In the genomic region with DNA sequence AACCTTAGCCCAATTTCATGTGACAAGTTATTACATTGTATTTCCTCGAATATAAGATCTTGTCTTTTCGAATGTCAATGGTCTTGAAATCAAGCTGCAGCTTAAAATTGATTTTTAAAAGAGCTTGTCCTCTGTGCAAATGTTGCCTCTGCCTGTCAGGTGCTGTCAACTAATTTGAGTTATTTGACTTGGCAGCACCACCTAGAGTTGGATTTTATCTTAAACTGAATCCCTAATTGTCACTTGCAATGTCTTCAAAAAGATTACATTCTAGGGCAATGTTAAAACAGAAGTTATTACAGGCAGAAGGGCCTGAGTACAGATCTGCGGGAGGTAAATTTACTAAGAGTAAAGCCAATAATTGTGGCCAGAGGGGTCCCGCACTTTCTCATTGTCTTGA, we compare ENCODE assay signal across 22 cellular contexts. TPM values are rescaled to one million over a fixed set of nuclear protein-coding genes. Genes with fewer than 3 reads are reported as not detected.
"Had no signal": no experiment of that assay in that cellular context is flagged by ENCODE, and none has a peak within 500 bp of the region (broad histone marks: within the 10 kb centered on the region; RNA-seq: fewer than 3 reads in every experiment).

No MANE protein-coding gene starts in this region.

- H3K36me3 ChIP-seq: breast epithelium, esophagus squamous epithelium, gastrocnemius medialis, prostate gland, upper lobe of left lung had no signal

- H3K27ac ChIP-seq: breast epithelium, dorsolateral prefrontal cortex, esophagus squamous epithelium, gastrocnemius medialis, prostate gland, testis, upper lobe of left lung had no signal

- DNase-seq: activated CD4-positive, alpha-beta memory T cell treated with anti-CD3 and anti-CD28 coated beads for 36 hours; activated CD4-positive, alpha-beta T cell treated with anti-CD3 and anti-CD28 coated beads for 48 hours; activated naive CD4-positive, alpha-beta T cell treated with anti-CD3 and anti-CD28 coated beads for 36 hours; activated naive CD8-positive, alpha-beta T cell treated with anti-CD3 and anti-CD28 coated beads, Interleukin-2, amount 10 ng/mL, durations not matched to agents 7 days and 5 days; activated T-cell treated with anti-CD3 and anti-CD28 coated beads, Interleukin-2, amount 50 U/mL, for 48 hours; amniotic stem cell; dorsolateral prefrontal cortex; esophagus squamous epithelium; gastrocnemius medialis; left ventricle myocardium superior; mammary epithelial cell; naive thymus-derived CD8-positive, alpha-beta T cell; stimulated activated CD4-positive, alpha-beta T cell treated with anti-CD3 and anti-CD28 coated beads, Interleukin-2, amount 100 ng/mL, for 48 hours; stimulated activated CD8-positive, alpha-beta memory T cell treated with anti-CD3 and anti-CD28 coated beads, Interleukin-4, amount 100 ng/mL, for 48 hours; stimulated activated naive B cell treated with anti-CD40 and anti-IgM and Interleukin-4, amounts not matched to agents 10 μg/mL and 1 μg/mL and 100 μg/mL, for 72 hours; testis; upper lobe of left lung had no signal

- H3K27me3 ChIP-seq: gastrocnemius medialis, testis, upper lobe of left lung had no signal

- ATAC-seq: gastrocnemius medialis; left ventricle myocardium superior; naive thymus-derived CD8-positive, alpha-beta T cell; stimulated activated naive B cell treated with anti-CD40 and anti-IgM and Interleukin-4, amounts not matched to agents 10 μg/mL and 1 μg/mL and 100 μg/mL, for 72 hours had no signal

- H3K9me3 ChIP-seq: esophagus squamous epithelium, gastrocnemius medialis, prostate gland, testis, upper lobe of left lung had no signal

- H3K4me3 ChIP-seq: breast epithelium, dorsolateral prefrontal cortex, esophagus squamous epithelium, gastrocnemius medialis, prostate gland, testis, upper lobe of left lung had no signal

- H3K4me1 ChIP-seq: breast epithelium, esophagus squamous epithelium, gastrocnemius medialis, prostate gland, testis, upper lobe of left lung had no signal

- FAIRE-seq: colon, islet of Langerhans had no signal

RNA-seq across cellular contexts. Expression of a gene that starts 26.2 kb away (rescaled TPM):
- total RNA-seq: activated CD4-positive, alpha-beta memory T cell treated with anti-CD3 and anti-CD28 coated beads for 36 hours; activated naive CD4-positive, alpha-beta T cell treated with anti-CD3 and anti-CD28 coated beads for 36 hours; activated naive CD8-positive, alpha-beta T cell treated with anti-CD3 and anti-CD28 coated beads, Interleukin-2, amount 10 ng/mL, durations not matched to agents 7 days and 5 days; esophagus squamous epithelium; gastrocnemius medialis; left ventricle myocardium superior; mammary epithelial cell; mesothelial cell of epicardium; naive thymus-derived CD8-positive, alpha-beta T cell had no signal
- polyA plus RNA-seq: mammary epithelial cell; naive thymus-derived CD8-positive, alpha-beta T cell had no signal
